ENCODE assay signal across 7 cellular contexts in genomic region chrY:24609253-24609652, GRCh38. TPM values are rescaled to one million over a fixed set of nuclear protein-coding genes. Genes with fewer than 3 reads are reported as not detected.
"Had no signal": no experiment of that assay in that cellular context is flagged by ENCODE, and none has a peak within 500 bp of the region (broad histone marks: within the 10 kb centered on the region; RNA-seq: fewer than 3 reads in every experiment).

No MANE protein-coding gene starts in this region.

RNA-seq across cellular contexts. Expression of gene BPY2B, which starts 8.6 kb away (rescaled TPM):
- total RNA-seq: GM23248, GM23338, H1, H4, H7, H9, HFFc6 had no signal
- polyA plus RNA-seq: GM23248, GM23338, H1 had no signal
